8 cellular contexts compared by ENCODE assay signal in the genomic region with DNA sequence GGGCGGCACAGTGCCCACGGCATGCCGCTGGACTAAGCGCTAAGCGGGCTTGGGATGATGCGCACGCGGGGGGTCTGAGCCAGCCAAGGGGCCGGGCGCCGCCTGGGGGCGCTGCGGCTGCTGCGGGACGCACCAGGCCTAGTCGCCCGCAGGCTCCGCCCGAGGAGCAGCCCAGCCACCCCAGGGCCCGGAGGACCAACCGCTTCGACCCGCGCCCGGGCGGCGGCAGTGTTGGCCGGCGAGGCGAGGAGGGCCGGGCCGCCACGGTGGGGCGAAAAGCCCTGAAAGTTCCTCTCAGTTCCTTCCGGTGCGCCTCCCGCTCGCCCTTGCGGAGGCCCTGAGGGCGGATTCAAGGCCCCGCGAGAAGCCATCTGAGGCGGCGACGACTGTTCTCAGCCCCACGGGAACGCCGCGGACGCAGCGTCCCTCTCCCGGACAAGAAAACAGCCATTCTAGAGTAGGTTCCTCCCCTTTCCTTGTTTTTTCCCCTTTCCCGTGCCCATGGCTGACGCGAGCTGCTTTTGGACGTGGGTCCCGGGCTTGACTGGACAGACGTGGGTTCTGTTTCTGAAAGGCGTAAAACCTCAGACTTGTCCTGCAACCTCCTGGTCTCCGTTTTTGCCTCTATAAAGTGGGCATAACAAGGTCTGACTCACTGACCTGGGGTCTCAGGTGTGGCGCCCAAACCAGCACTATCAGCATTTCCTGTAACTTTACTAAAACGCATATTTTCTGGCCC.
DNase-seq lines count a peak whose midpoint lies in the region; ATAC-seq and TF ChIP-seq lines count a peak whose summit lies in the region.

A gene with protein sequence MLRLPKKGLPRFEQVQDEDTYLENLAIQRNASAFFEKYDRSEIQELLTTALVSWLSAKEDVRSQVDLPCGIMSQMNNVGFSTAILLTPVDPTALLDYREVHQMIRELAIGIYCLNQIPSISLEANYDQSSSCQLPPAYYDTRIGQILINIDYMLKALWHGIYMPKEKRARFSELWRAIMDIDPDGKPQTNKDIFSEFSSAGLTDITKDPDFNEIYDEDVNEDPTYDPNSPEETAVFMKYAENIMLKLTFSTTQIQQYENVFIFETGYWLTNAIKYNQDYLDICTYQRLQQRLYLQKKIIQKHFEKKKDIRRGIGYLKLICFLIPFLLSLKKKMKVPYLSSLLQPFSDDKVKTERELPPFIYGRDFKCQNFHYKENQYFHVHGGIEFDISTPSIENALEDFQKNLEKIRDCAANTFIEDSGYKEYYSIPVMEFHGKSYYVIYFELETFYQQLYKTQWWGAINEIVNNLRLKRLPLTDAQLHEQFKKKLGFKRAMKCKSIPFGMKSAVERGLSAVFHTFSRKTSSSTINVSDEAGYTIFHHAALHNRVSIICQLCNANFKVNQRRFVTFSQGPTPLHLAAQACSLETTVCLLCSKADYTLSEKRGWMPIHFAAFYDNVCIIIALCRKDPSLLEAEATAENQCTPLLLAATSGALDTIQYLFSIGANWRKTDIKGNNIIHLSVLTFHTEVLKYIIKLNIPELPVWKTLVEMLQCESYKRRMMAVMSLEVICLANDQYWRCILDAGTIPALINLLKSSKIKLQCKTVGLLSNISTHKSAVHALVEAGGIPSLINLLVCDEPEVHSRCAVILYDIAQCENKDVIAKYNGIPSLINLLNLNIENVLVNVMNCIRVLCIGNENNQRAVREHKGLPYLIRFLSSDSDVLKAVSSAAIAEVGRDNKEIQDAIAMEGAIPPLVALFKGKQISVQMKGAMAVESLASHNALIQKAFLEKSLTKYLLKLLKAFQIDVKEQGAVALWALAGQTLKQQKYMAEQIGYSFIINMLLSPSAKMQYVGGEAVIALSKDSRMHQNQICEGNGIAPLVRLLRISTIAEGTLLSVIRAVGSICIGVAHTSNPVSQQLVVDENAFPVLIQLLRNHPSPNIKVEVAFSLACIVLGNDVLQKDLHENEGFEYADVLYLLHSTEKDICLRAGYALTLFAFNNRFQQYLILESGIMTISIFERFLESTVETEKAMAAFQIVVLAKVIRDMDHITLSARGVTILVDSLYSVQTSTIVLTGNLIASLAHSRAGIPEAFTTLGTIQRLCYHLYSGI (N-terminal part only) (plus strand): TSS at position 297 of the 739 bp plus-strand sequence. CDS start 1,821 bp downstream, outside the sequence.

- TF ChIP-seq CTCF in RWPE1 (conservative IDR thresholded peaks at IDR 0.05; ENCODE audit: low read depth) (peak; percentile 91), neutrophil (IDR thresholded peaks at IDR 0.05) (peak; percentile 81)

- peak within 1 kb of the TSS; percentile 88 to 100 (median 97) for H3K9ac ChIP-seq in subcutaneous abdominal adipose tissue (ENCODE audit: low read length in 5 of 5)

- H3K9me3 ChIP-seq in neutrophil: no peaks in the 10 kb centered on the region
- H3K9me3 ChIP-seq in subcutaneous abdominal adipose tissue (ENCODE audit: control insufficient read depth in 5 of 5, low read length in 5 of 5): no peaks in the 10 kb centered on the region

- H3K27ac ChIP-seq in RWPE1 (peak within 1 kb of the TSS; percentile 87), neutrophil (peak within 1 kb of the TSS; percentile 92), subcutaneous abdominal adipose tissue (ENCODE audit: low read depth, low read length) (peak within 1 kb of the TSS; percentile 99)

- ATAC-seq in GM19328 (IDR thresholded peaks at IDR 0.05; ENCODE audit: unreplicated experiment): peak; percentile 95
- peak; percentile 97 for ATAC-seq in HG03520 (IDR thresholded peaks at IDR 0.05; ENCODE audit: unreplicated experiment)

- H3K4me1 ChIP-seq in neutrophil (ENCODE audit: control insufficient read depth in 1 of 2, insufficient read depth in 1 of 2, low read depth in 1 of 2, low read length in 1 of 2) (peaks cover 13 to 15% of the 10 kb centered on the region in 2 experiments), subcutaneous abdominal adipose tissue (ENCODE audit: control insufficient read depth in 5 of 5, insufficient read depth in 5 of 5, low read length in 5 of 5) (peaks cover 0 to 19% (median 14%) of the 10 kb centered on the region in 5 donors)

- H3K27me3 ChIP-seq in neutrophil (no peaks in the 10 kb centered on the region), subcutaneous abdominal adipose tissue (ENCODE audit: control insufficient read depth in 5 of 5, insufficient read depth in 4 of 5, low read length in 5 of 5) (no peaks in the 10 kb centered on the region)

- CTCF ChIA-PET in RWPE1 (lab: Yijun Ruan, JAX): interaction anchor here (0.6 to 1.8 kb wide), 6 partner anchors 11 to 86 kb away, joined by 3 to 12 read pairs (median 4); a partner anchor contains a TSS

- peak within 1 kb of the TSS; percentile 70 to 76 for H3K4me3 ChIP-seq in neutrophil (ENCODE audit: low read depth in 1 of 2, low read length in 1 of 2)
- peak within 1 kb of the TSS; percentile 67 to 93 (median 89) for H3K4me3 ChIP-seq in subcutaneous abdominal adipose tissue (ENCODE audit: low read depth in 1 of 5, low read length in 5 of 5)

- DNase-seq in C1 segment of cervical spinal cord (lab: John Stamatoyannopoulos, UW): peak; percentile 14 to 91 (median 78)
- DNase-seq in RWPE1 (ENCODE audit: low spot score): peak; percentile 69
- DNase-seq in activated naive CD4-positive, alpha-beta T cell (lab: John Stamatoyannopoulos, UW): peak; percentile 47 to 76 (median 64)
- DNase-seq in foreskin melanocyte: peak; percentile 69

- peaks cover 30% of the 10 kb centered on the region for H3K36me3 ChIP-seq in neutrophil
- peaks cover 6 to 20% (median 19%) of the 10 kb centered on the region in 5 donors for H3K36me3 ChIP-seq in subcutaneous abdominal adipose tissue (ENCODE audit: control insufficient read depth in 5 of 5, insufficient read depth in 5 of 5, low read length in 5 of 5)

- POLR2A ChIA-PET in RWPE1 (lab: Yijun Ruan, JAX; ENCODE audit: low non-redundant PET): no interaction called here

Comparison
In these comparisons a context has a peak if more than half of its experiments do, and no peak if none do; other contexts are left out.
1. Peak in every context shown above with its lines: DNase-seq, ATAC-seq, H3K4me3 ChIP-seq and H3K27ac ChIP-seq.